8 cellular contexts compared by ENCODE assay signal in the genomic region with DNA sequence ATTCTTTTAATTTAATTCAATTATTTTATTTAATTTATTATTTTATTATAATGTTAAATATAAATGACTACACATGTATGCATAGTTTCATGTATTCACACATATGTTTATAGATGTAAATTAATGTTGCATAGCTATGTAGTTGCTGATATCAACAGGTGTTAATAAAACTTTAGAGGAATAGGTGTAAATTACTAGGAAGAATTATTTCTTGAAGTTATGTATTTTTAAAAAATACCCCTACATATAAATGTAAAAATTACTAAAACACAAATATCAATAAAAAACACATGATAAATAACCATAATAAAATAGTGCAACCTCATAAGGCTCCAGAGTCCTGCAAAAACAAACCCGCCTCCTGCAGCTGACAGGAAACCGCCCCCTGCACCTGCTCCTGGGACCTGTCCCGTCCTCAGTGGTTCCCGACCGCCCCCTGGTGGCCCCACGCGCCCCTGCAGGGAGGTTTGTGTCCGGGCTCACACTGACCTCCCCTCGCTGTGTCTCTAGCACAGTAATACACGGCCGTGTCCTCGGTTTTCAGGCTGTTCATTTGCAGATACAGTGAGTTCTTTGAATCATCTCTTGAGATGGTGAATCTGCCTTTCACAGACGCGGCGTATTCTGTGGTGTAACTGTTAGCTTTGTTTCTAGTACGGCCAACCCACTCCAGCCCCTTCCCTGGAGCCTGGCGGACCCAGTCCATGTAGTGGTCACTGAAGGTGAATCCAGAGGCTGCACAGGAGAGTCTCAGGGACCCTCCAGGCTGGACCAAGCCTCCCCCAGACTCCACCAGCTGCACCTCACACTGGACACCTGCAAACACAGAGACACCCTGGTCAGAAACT.
DNase-seq lines count a peak whose midpoint lies in the region; ATAC-seq and TF ChIP-seq lines count a peak whose summit lies in the region.

No MANE protein-coding gene starts in this region.

- DNase-seq in HAP-1 (ENCODE audit: low spot score in 2 of 2): peak; percentile 27 to 87
- peak; percentile 74 for DNase-seq in NCI-H748 (lab: John Stamatoyannopoulos, UW; ENCODE audit: unreplicated experiment)
- peak; percentile 58 to 81 (median 68) for DNase-seq in activated CD8-positive, alpha-beta memory T cell treated with anti-CD3 and anti-CD28 coated beads for 48 hours (ENCODE audit: low read depth in 2 of 3, low spot score in 2 of 3)
- no peak for DNase-seq in foreskin fibroblast
- DNase-seq in stimulated activated CD4-positive, alpha-beta T cell treated with anti-CD3 and anti-CD28 coated beads, Interleukin-12 subunit alpha, Interleukin-12 subunit beta, amount 100 ng/mL, for 48 hours (ENCODE audit: low read depth in 2 of 3, low spot score in 1 of 3): peak; percentile 67 to 82 (median 75)

- no peak overlapping the region for H3K4me3 ChIP-seq in BLaER1 treated with 17β-estradiol and CSF1 and Interleukin-3, amounts not matched to agents 10 nM and 100 nM
- H3K4me3 ChIP-seq in HAP-1 (no peak overlapping the region), foreskin fibroblast (ENCODE audit: low read depth in 1 of 2, low read length in 2 of 2) (no peak overlapping the region)

- H3K36me3 ChIP-seq in BLaER1 treated with 17β-estradiol and CSF1 and Interleukin-3, amounts not matched to agents 10 nM and 100 nM: no peaks in the 10 kb centered on the region
- H3K36me3 ChIP-seq in HAP-1 (replicated peaks): no peaks in the 10 kb centered on the region

- peak overlapping the region; percentile 23 to 74 (median 70); a peak in 19 of 22 replicates for H3K4me2 ChIP-seq in BLaER1 treated with 17β-estradiol and CSF1 and Interleukin-3, amounts not matched to agents 10 nM and 100 nM

- H3K27me3 ChIP-seq in BLaER1 treated with 17β-estradiol and CSF1 and Interleukin-3, amounts not matched to agents 10 nM and 100 nM: no peaks in the 10 kb centered on the region
- H3K27me3 ChIP-seq in HAP-1 (ENCODE audit: low read depth): no peaks in the 10 kb centered on the region

- 0 out of 22 replicates have a peak overlapping the region, but pooled peaks of 1 of the 11 experiments have one; percentile 21 for H3K9ac ChIP-seq in BLaER1 treated with 17β-estradiol and CSF1 and Interleukin-3, amounts not matched to agents 10 nM and 100 nM

- in situ Hi-C loops in HAP-1 (cut with MboI; ENCODE audit: low sequenced_read_pairs): no loop called here

- H3K27ac ChIP-seq in BLaER1 treated with 17β-estradiol and CSF1 and Interleukin-3, amounts not matched to agents 10 nM and 100 nM: no peak overlapping the region

- peak; percentile 7 for TF ChIP-seq CTCF in foreskin fibroblast (IDR thresholded peaks at IDR 0.05; ENCODE audit: low read depth, low read length)

- H3K4me1 ChIP-seq in BLaER1 treated with 17β-estradiol and CSF1 and Interleukin-3, amounts not matched to agents 10 nM and 100 nM: peaks cover 0 to 51% (median 26%) of the 10 kb centered on the region in 10 experiments; a peak in 16 of 20 replicates
- no peaks in the 10 kb centered on the region for H3K4me1 ChIP-seq in HAP-1

- ATAC-seq in HG02610 (IDR thresholded peaks at IDR 0.05; ENCODE audit: unreplicated experiment): no peak
- no peak for ATAC-seq in GM18909 (IDR thresholded peaks at IDR 0.05; ENCODE audit: poor library complexity, unreplicated experiment)

- no peaks in the 10 kb centered on the region for H3K9me3 ChIP-seq in BLaER1 treated with 17β-estradiol and CSF1 and Interleukin-3, amounts not matched to agents 10 nM and 100 nM (replicated peaks in 1 of 11)
- H3K9me3 ChIP-seq in HAP-1: no peaks in the 10 kb centered on the region

- H4K20me1 ChIP-seq in BLaER1 treated with 17β-estradiol and CSF1 and Interleukin-3, amounts not matched to agents 10 nM and 100 nM: no peaks in the 10 kb centered on the region

Comparison
In these comparisons a context has a peak if more than half of its experiments do, and no peak if none do; other contexts are left out.
1. DNase-seq: peak in HAP-1 (2 of 2), NCI-H748 (single experiment), activated CD8-positive, alpha-beta memory T cell treated with anti-CD3 and anti-CD28 coated beads for 48 hours (3 of 3) and stimulated activated CD4-positive, alpha-beta T cell treated with anti-CD3 and anti-CD28 coated beads, Interleukin-12 subunit alpha, Interleukin-12 subunit beta, amount 100 ng/mL, for 48 hours (3 of 3); none in foreskin fibroblast (0 of 2).